Comparison of ENCODE assay signal across 17 cellular contexts in the genomic region with DNA sequence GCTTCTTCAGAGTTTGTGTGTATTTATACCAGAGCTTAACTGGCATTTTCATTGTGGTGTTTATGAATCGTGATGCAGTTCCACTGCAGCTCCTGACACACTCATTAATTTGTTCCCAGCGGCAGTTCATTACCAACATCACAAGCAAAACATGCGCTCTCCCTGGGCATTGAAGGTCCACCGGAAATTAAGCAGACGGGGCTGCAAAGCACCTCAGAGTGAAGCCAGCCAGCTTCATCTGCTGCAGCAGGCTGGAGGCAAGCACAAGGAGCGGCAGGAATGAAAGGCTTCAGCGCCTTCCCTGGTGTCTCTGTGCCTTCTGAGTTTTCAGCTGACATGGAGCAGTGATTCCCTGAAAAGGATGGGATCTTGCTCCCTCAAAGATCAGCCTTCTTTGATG.
A peak's percentile ranks its signal among the peaks of the same experiment; 100 is the strongest.
DNase-seq lines count a peak whose midpoint lies in the region; ATAC-seq, FAIRE-seq and TF ChIP-seq lines count a peak whose summit lies in the region.
"Had no signal": no experiment of that assay in that cellular context is flagged by ENCODE, and none has a peak within 500 bp of the region (broad histone marks: within the 10 kb centered on the region; RNA-seq: fewer than 3 reads in every experiment).

No MANE protein-coding gene starts in this region.

- no peaks in the 10 kb centered on the region for H3K9me3 Mint-ChIP-seq in astrocyte (ENCODE audit: unreplicated experiment)
- H3K9me3 Mint-ChIP-seq in activated naive CD4-positive, alpha-beta T cell treated with anti-CD3 and anti-CD28 coated beads, Interleukin-2, amount 10 ng/mL, durations not matched to agents 7 days and 5 days = peaks cover 2% of the 10 kb centered on the region
- H3K9me3 Mint-ChIP-seq: activated CD8-positive, alpha-beta T cell treated with anti-CD3 and anti-CD28 coated beads for 36 hours; mesothelial cell of epicardium had no signal

- H3K9me3 ChIP-seq in right atrium auricular region = no peaks in the 10 kb centered on the region
- no peaks in the 10 kb centered on the region for H3K9me3 ChIP-seq in astrocyte (ENCODE audit: insufficient read depth, low read depth, low read length)
- no peaks in the 10 kb centered on the region for H3K9me3 ChIP-seq in muscle layer of duodenum (ENCODE audit: control insufficient read depth in 1 of 2, low read length in 2 of 2)
- peaks cover 3% of the 10 kb centered on the region for H3K9me3 ChIP-seq in osteoblast (ENCODE audit: low read depth, low read length)
- H3K9me3 ChIP-seq: Caco-2, gastroesophageal sphincter had no signal

- H3K4me1 ChIP-seq in right atrium auricular region (peaks cover 0 to 6% of the 10 kb centered on the region in 2 donors), astrocyte (ENCODE audit: insufficient read depth, low read length) (no peaks in the 10 kb centered on the region), muscle layer of duodenum (ENCODE audit: control insufficient read depth in 1 of 2, insufficient read depth in 2 of 2, low read length in 2 of 2) (no peaks in the 10 kb centered on the region), osteoblast (ENCODE audit: insufficient read depth, low read length) (no peaks in the 10 kb centered on the region)
- H3K4me1 ChIP-seq: Caco-2, gastroesophageal sphincter had no signal

- H3K9ac ChIP-seq in astrocyte (ENCODE audit: low read length) = no peak overlapping the region

- intact Hi-C loops in Right ventricle myocardium inferior (cut with DNase I) = no loop called here

- H3K4me1 Mint-ChIP-seq in astrocyte (ENCODE audit: low read depth, unreplicated experiment) = no peaks in the 10 kb centered on the region
- H3K4me1 Mint-ChIP-seq in activated naive CD4-positive, alpha-beta T cell treated with anti-CD3 and anti-CD28 coated beads, Interleukin-2, amount 10 ng/mL, durations not matched to agents 7 days and 5 days = no peaks in the 10 kb centered on the region
- H3K4me1 Mint-ChIP-seq: stimulated activated effector memory CD8-positive, alpha-beta T cell treated with anti-CD3 and anti-CD28 coated beads, Interleukin-12 subunit alpha, Interleukin-12 subunit beta, amount 100 ng/mL, for 72 hours had no signal

- peak overlapping the region; percentile 20 for H3K4me2 ChIP-seq in astrocyte (ENCODE audit: low read length)
- H3K4me2 ChIP-seq in osteoblast (ENCODE audit: insufficient read depth, low read length) = no peak overlapping the region

- ATAC-seq in Right ventricle myocardium inferior = peak; percentile 39
- ATAC-seq: activated CD8-positive, alpha-beta T cell treated with anti-CD3 and anti-CD28 coated beads for 36 hours; gastroesophageal sphincter; HepG2; stimulated activated effector memory CD8-positive, alpha-beta T cell treated with anti-CD3 and anti-CD28 coated beads, Interleukin-12 subunit alpha, Interleukin-12 subunit beta, amount 100 ng/mL, for 72 hours had no signal

- H2AFZ ChIP-seq in astrocyte (ENCODE audit: low read depth, low read length) = peak overlapping the region; percentile 24
- H2AFZ ChIP-seq in osteoblast (ENCODE audit: low read length) = no peak overlapping the region

- no peak overlapping the region for H3K27ac Mint-ChIP-seq in astrocyte (ENCODE audit: unreplicated experiment)
- H3K27ac Mint-ChIP-seq in activated naive CD4-positive, alpha-beta T cell treated with anti-CD3 and anti-CD28 coated beads, Interleukin-2, amount 10 ng/mL, durations not matched to agents 7 days and 5 days = no peak overlapping the region
- H3K27ac Mint-ChIP-seq: activated CD8-positive, alpha-beta T cell treated with anti-CD3 and anti-CD28 coated beads for 36 hours; mesothelial cell of epicardium; stimulated activated effector memory CD8-positive, alpha-beta T cell treated with anti-CD3 and anti-CD28 coated beads, Interleukin-12 subunit alpha, Interleukin-12 subunit beta, amount 100 ng/mL, for 72 hours had no signal

- H3K27ac ChIP-seq in right atrium auricular region = no peak overlapping the region
- no peak overlapping the region for H3K27ac ChIP-seq in astrocyte (ENCODE audit: low read depth, low read length)
- no peak overlapping the region for H3K27ac ChIP-seq in muscle layer of duodenum (ENCODE audit: low read length)
- H3K27ac ChIP-seq in osteoblast (ENCODE audit: low read depth, low read length) = no peak overlapping the region
- H3K27ac ChIP-seq: gastroesophageal sphincter, VCaP had no signal

- CTCF ChIA-PET in activated naive CD4-positive, alpha-beta T cell treated with anti-CD3 and anti-CD28 coated beads, Interleukin-2, amount 10 ng/mL, durations not matched to agents 7 days and 5 days (lab: Charles Lee) = no interaction called here

- no peaks in the 10 kb centered on the region for H3K27me3 ChIP-seq in right atrium auricular region
- no peaks in the 10 kb centered on the region for H3K27me3 ChIP-seq in astrocyte (ENCODE audit: insufficient read depth, low read length)
- H3K27me3 ChIP-seq in muscle layer of duodenum (ENCODE audit: low read depth, low read length) = no peaks in the 10 kb centered on the region
- no peaks in the 10 kb centered on the region for H3K27me3 ChIP-seq in osteoblast (ENCODE audit: insufficient read depth, low read length)
- H3K27me3 ChIP-seq: gastroesophageal sphincter had no signal

- no peak overlapping the region for H3K4me3 ChIP-seq in right atrium auricular region
- H3K4me3 ChIP-seq in astrocyte (ENCODE audit: insufficient read depth, low read depth, low read length) = no peak overlapping the region
- H3K4me3 ChIP-seq in muscle layer of duodenum (ENCODE audit: low read depth in 1 of 2, low read length in 2 of 2) = peak overlapping the region; percentile 13 to 15
- H3K4me3 ChIP-seq in osteoblast (ENCODE audit: insufficient read depth, low read length) = no peak overlapping the region
- H3K4me3 ChIP-seq: gastroesophageal sphincter had no signal

- H3K36me3 ChIP-seq in right atrium auricular region (no peaks in the 10 kb centered on the region), astrocyte (ENCODE audit: insufficient read depth, low read length) (no peaks in the 10 kb centered on the region), muscle layer of duodenum (ENCODE audit: control insufficient read depth in 1 of 2, insufficient read depth in 2 of 2, low read length in 2 of 2) (no peaks in the 10 kb centered on the region), osteoblast (ENCODE audit: insufficient read depth, low read length) (no peaks in the 10 kb centered on the region)
- H3K36me3 ChIP-seq: gastroesophageal sphincter had no signal

- no peak for FAIRE-seq in astrocyte (lab: Jason Lieb, UNC)
- FAIRE-seq: HepG2, small intestine had no signal

- DNase-seq in Right ventricle myocardium inferior (ENCODE audit: missing footprints) = no peak
- DNase-seq in right atrium auricular region (ENCODE audit: low spot score) = no peak
- no peak for DNase-seq in astrocyte (ENCODE audit: low read depth)
- no peak for DNase-seq in NCI-H1092 treated with DMSO at 0.1 percent for 48 hours (lab: John Stamatoyannopoulos, UW)
- no peak for DNase-seq in H4 (ENCODE audit: low spot score)
- DNase-seq in activated naive CD4-positive, alpha-beta T cell treated with anti-CD3 and anti-CD28 coated beads, Interleukin-2, amount 10 ng/mL, durations not matched to agents 7 days and 5 days = no peak
- DNase-seq in osteoblast (ENCODE audit: insufficient read length, low spot score, missing footprints) = no peak
- DNase-seq: activated CD8-positive, alpha-beta T cell treated with anti-CD3 and anti-CD28 coated beads for 36 hours; Caco-2; OCI-M1; small intestine had no signal

- TF ChIP-seq CTCF in right atrium auricular region (IDR thresholded peaks at IDR 0.05) = no peak
- TF ChIP-seq CTCF in astrocyte (IDR thresholded peaks at IDR 0.05; ENCODE audit: insufficient read depth, low read depth, low read length) = no peak
- no peak for TF ChIP-seq CTCF in osteoblast (IDR thresholded peaks at IDR 0.05; ENCODE audit: extremely low read depth, low read depth, low read length)

- no peak overlapping the region for H3K4me3 Mint-ChIP-seq in astrocyte (ENCODE audit: unreplicated experiment)
- H3K4me3 Mint-ChIP-seq in activated naive CD4-positive, alpha-beta T cell treated with anti-CD3 and anti-CD28 coated beads, Interleukin-2, amount 10 ng/mL, durations not matched to agents 7 days and 5 days = no peak overlapping the region
- H3K4me3 Mint-ChIP-seq: activated CD8-positive, alpha-beta T cell treated with anti-CD3 and anti-CD28 coated beads for 36 hours; mesothelial cell of epicardium; stimulated activated effector memory CD8-positive, alpha-beta T cell treated with anti-CD3 and anti-CD28 coated beads, Interleukin-12 subunit alpha, Interleukin-12 subunit beta, amount 100 ng/mL, for 72 hours had no signal

- no peaks in the 10 kb centered on the region for H4K20me1 ChIP-seq in astrocyte (ENCODE audit: insufficient read depth, low read length)
- H4K20me1 ChIP-seq in osteoblast (ENCODE audit: insufficient read depth, low read length) = no peaks in the 10 kb centered on the region

- no peaks in the 10 kb centered on the region for H3K36me3 Mint-ChIP-seq in astrocyte (ENCODE audit: low read depth, unreplicated experiment)
- no peaks in the 10 kb centered on the region for H3K36me3 Mint-ChIP-seq in activated naive CD4-positive, alpha-beta T cell treated with anti-CD3 and anti-CD28 coated beads, Interleukin-2, amount 10 ng/mL, durations not matched to agents 7 days and 5 days
- H3K36me3 Mint-ChIP-seq: mesothelial cell of epicardium; stimulated activated effector memory CD8-positive, alpha-beta T cell treated with anti-CD3 and anti-CD28 coated beads, Interleukin-12 subunit alpha, Interleukin-12 subunit beta, amount 100 ng/mL, for 72 hours had no signal

- H3K27me3 Mint-ChIP-seq in astrocyte (ENCODE audit: low read depth, unreplicated experiment) = peaks cover 7% of the 10 kb centered on the region
- H3K27me3 Mint-ChIP-seq in activated naive CD4-positive, alpha-beta T cell treated with anti-CD3 and anti-CD28 coated beads, Interleukin-2, amount 10 ng/mL, durations not matched to agents 7 days and 5 days = no peaks in the 10 kb centered on the region
- H3K27me3 Mint-ChIP-seq: activated CD8-positive, alpha-beta T cell treated with anti-CD3 and anti-CD28 coated beads for 36 hours had no signal

- H3K79me2 ChIP-seq in astrocyte (ENCODE audit: insufficient read depth, low read length) (no peaks in the 10 kb centered on the region), osteoblast (ENCODE audit: insufficient read depth, low read length) (no peaks in the 10 kb centered on the region)

Comparison
In these comparisons a context has a peak if more than half of its experiments do, and no peak if none do; other contexts are left out.
1. H3K4me3 ChIP-seq: peak in muscle layer of duodenum (2 of 2); none in right atrium auricular region (0 of 2), astrocyte (single experiment) and osteoblast (single experiment).